ENCODE assay signal across 1 cellular context in the genomic region with DNA sequence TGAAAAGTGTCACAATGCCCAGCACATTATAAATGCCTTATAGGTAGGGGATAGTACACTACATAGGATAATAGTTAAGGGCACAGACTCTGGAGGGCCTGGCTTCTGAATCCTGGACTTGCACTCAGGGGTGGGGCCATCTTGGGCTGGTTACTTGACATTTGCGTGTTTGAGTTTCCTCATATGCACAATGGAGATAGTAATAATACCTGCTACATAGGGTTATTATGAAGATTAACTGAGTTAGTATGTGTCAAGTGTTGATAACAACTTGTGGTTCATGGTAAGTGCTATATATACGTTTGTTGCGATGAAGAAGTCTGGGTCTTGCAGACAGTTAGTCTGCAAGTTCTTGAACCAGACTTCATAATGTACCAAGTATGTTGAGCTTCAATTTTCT.
TF ChIP-seq lines count a peak whose summit lies in the region.

No MANE protein-coding gene starts in this region.

TF ChIP-seq in K562, 482 proteins besides CTCF, POLR2A, EP300 and RAD21 (continued from another document):
- TF ChIP-seq, protein P1, sequence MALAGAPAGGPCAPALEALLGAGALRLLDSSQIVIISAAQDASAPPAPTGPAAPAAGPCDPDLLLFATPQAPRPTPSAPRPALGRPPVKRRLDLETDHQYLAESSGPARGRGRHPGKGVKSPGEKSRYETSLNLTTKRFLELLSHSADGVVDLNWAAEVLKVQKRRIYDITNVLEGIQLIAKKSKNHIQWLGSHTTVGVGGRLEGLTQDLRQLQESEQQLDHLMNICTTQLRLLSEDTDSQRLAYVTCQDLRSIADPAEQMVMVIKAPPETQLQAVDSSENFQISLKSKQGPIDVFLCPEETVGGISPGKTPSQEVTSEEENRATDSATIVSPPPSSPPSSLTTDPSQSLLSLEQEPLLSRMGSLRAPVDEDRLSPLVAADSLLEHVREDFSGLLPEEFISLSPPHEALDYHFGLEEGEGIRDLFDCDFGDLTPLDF (CRISPR knock-in tag; IDR thresholded peaks at IDR 0.05) = no peak
- TF ChIP-seq STAT5A (IDR thresholded peaks at IDR 0.05; ENCODE audit: borderline replicate concordance, low read length) = peak; percentile 37; the same call in 1 of the 2 replicates
- no peak for TF ChIP-seq SMARCE1 (IDR thresholded peaks at IDR 0.05)
- TF ChIP-seq OTX1 (CRISPR knock-in tag; IDR thresholded peaks at IDR 0.05) = no peak
- TF ChIP-seq HNRNPUL1 (IDR thresholded peaks at IDR 0.05; ENCODE audit: low read length) = no peak
- TF ChIP-seq MEIS2 (IDR thresholded peaks at IDR 0.05; ENCODE audit: partially characterized antibody) = peak; percentile 42
- peak; percentile 42; the same call in 1 of the 2 replicates for TF ChIP-seq KLF16 (IDR thresholded peaks at IDR 0.05)
- no peak for TF ChIP-seq CREM (IDR thresholded peaks at IDR 0.05; ENCODE audit: low read depth)
- TF ChIP-seq, protein P2, sequence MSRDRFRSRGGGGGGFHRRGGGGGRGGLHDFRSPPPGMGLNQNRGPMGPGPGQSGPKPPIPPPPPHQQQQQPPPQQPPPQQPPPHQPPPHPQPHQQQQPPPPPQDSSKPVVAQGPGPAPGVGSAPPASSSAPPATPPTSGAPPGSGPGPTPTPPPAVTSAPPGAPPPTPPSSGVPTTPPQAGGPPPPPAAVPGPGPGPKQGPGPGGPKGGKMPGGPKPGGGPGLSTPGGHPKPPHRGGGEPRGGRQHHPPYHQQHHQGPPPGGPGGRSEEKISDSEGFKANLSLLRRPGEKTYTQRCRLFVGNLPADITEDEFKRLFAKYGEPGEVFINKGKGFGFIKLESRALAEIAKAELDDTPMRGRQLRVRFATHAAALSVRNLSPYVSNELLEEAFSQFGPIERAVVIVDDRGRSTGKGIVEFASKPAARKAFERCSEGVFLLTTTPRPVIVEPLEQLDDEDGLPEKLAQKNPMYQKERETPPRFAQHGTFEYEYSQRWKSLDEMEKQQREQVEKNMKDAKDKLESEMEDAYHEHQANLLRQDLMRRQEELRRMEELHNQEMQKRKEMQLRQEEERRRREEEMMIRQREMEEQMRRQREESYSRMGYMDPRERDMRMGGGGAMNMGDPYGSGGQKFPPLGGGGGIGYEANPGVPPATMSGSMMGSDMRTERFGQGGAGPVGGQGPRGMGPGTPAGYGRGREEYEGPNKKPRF (IDR thresholded peaks at IDR 0.05; ENCODE audit: low read depth, low read length) = no peak
- TF ChIP-seq IFI16 (CRISPR knock-in tag; IDR thresholded peaks at IDR 0.05) = no peak
- TF ChIP-seq, protein P3, sequence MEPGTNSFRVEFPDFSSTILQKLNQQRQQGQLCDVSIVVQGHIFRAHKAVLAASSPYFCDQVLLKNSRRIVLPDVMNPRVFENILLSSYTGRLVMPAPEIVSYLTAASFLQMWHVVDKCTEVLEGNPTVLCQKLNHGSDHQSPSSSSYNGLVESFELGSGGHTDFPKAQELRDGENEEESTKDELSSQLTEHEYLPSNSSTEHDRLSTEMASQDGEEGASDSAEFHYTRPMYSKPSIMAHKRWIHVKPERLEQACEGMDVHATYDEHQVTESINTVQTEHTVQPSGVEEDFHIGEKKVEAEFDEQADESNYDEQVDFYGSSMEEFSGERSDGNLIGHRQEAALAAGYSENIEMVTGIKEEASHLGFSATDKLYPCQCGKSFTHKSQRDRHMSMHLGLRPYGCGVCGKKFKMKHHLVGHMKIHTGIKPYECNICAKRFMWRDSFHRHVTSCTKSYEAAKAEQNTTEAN (CRISPR knock-in tag; IDR thresholded peaks at IDR 0.05) = no peak
- TF ChIP-seq ILF3 (IDR thresholded peaks at IDR 0.05; ENCODE audit: borderline replicate concordance) = no peak
- TF ChIP-seq, protein P4, sequence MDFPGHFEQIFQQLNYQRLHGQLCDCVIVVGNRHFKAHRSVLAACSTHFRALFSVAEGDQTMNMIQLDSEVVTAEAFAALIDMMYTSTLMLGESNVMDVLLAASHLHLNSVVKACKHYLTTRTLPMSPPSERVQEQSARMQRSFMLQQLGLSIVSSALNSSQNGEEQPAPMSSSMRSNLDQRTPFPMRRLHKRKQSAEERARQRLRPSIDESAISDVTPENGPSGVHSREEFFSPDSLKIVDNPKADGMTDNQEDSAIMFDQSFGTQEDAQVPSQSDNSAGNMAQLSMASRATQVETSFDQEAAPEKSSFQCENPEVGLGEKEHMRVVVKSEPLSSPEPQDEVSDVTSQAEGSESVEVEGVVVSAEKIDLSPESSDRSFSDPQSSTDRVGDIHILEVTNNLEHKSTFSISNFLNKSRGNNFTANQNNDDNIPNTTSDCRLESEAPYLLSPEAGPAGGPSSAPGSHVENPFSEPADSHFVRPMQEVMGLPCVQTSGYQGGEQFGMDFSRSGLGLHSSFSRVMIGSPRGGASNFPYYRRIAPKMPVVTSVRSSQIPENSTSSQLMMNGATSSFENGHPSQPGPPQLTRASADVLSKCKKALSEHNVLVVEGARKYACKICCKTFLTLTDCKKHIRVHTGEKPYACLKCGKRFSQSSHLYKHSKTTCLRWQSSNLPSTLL (IDR thresholded peaks at IDR 0.05) = no peak
- TF ChIP-seq CC2D1A (IDR thresholded peaks at IDR 0.05) = no peak
- no peak for TF ChIP-seq NONO (IDR thresholded peaks at IDR 0.05; ENCODE audit: low read depth in 2 of 2, low read length in 1 of 2)
- TF ChIP-seq DPF2 (IDR thresholded peaks at IDR 0.05) = no peak
- no peak for TF ChIP-seq PTRF (tag; IDR thresholded peaks at IDR 0.05)
- TF ChIP-seq CBX2 (IDR thresholded peaks at IDR 0.05; ENCODE audit: insufficient read depth, low read length, poor library complexity, severe bottlenecking) = no peak
- no peak for TF ChIP-seq COPS2 (conservative IDR thresholded peaks at IDR 0.05)
- TF ChIP-seq FOXA3 (CRISPR knock-in tag; conservative IDR thresholded peaks at IDR 0.05 in 1 of 2, IDR thresholded peaks at IDR 0.05 in 1 of 2) = no peak
- TF ChIP-seq ZFP36 (IDR thresholded peaks at IDR 0.05; ENCODE audit: low read depth, low read length, partially characterized antibody) = no peak
- TF ChIP-seq NR2F6 (CRISPR knock-in tag; IDR thresholded peaks at IDR 0.05) = no peak
- TF ChIP-seq MAFG (tag; conservative IDR thresholded peaks at IDR 0.05) = no peak
- TF ChIP-seq, protein P5, sequence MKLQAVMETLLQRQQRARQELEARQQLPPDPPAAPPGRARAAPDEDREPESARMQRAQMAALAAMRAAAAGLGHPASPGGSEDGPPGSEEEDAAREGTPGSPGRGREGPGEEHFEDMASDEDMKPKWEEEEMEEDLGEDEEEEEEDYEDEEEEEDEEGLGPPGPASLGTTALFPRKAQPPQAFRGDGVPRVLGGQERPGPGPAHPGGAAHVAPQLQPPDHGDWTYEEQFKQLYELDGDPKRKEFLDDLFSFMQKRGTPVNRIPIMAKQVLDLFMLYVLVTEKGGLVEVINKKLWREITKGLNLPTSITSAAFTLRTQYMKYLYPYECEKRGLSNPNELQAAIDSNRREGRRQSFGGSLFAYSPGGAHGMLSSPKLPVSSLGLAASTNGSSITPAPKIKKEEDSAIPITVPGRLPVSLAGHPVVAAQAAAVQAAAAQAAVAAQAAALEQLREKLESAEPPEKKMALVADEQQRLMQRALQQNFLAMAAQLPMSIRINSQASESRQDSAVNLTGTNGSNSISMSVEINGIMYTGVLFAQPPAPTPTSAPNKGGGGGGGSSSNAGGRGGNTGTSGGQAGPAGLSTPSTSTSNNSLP (IDR thresholded peaks at IDR 0.05; ENCODE audit: borderline replicate concordance, low read depth, low read length) = no peak
- no peak for TF ChIP-seq ZFX (CRISPR knock-in tag; IDR thresholded peaks at IDR 0.05)
- TF ChIP-seq SIN3A (IDR thresholded peaks at IDR 0.05; ENCODE audit: borderline replicate concordance in 2 of 2, control insufficient read depth in 1 of 2, low read depth in 2 of 2, low read length in 2 of 2) = no peak
- TF ChIP-seq ZNF408 (CRISPR knock-in tag; IDR thresholded peaks at IDR 0.05; ENCODE audit: low read depth) = no peak
- TF ChIP-seq SMAD2 (IDR thresholded peaks at IDR 0.05; ENCODE audit: low read depth, low read length) = no peak
- TF ChIP-seq HIVEP1 (CRISPR knock-in tag; IDR thresholded peaks at IDR 0.05) = no peak
- TF ChIP-seq EZH2 (IDR thresholded peaks at IDR 0.05; ENCODE audit: borderline replicate concordance, low read depth, low read length) = no peak
- TF ChIP-seq HNRNPK (IDR thresholded peaks at IDR 0.05; ENCODE audit: low read depth, low read length, poor library complexity, severe bottlenecking) = no peak
- TF ChIP-seq RAD51 (IDR thresholded peaks at IDR 0.05; ENCODE audit: borderline replicate concordance, low read depth) = no peak
- no peak for TF ChIP-seq ETS2 (tag; IDR thresholded peaks at IDR 0.05; ENCODE audit: borderline replicate concordance, poor library complexity, severe bottlenecking)
- peak; percentile 51; the same call in 1 of the 2 replicates for TF ChIP-seq ARID1B (IDR thresholded peaks at IDR 0.05)
- TF ChIP-seq NFYB (IDR thresholded peaks at IDR 0.05; ENCODE audit: extremely low read depth, insufficient read length) = no peak
- TF ChIP-seq ZNF384 (IDR thresholded peaks at IDR 0.05; ENCODE audit: low read depth, low read length) = no peak
- TF ChIP-seq ZNF707 (CRISPR knock-in tag; conservative IDR thresholded peaks at IDR 0.05) = no peak
- no peak for TF ChIP-seq KAT2B (IDR thresholded peaks at IDR 0.05; ENCODE audit: low read depth, low read length)
- TF ChIP-seq RNF2 (IDR thresholded peaks at IDR 0.05) = no peak
- no peak for TF ChIP-seq POLR2G (IDR thresholded peaks at IDR 0.05; ENCODE audit: low read depth, low read length)
- no peak for TF ChIP-seq STAT5B (CRISPR knock-in tag; IDR thresholded peaks at IDR 0.05)
- TF ChIP-seq PHF21A (IDR thresholded peaks at IDR 0.05; ENCODE audit: borderline replicate concordance, low read depth) = no peak
- no peak for TF ChIP-seq ZNF24 (IDR thresholded peaks at IDR 0.05)
- TF ChIP-seq ZNF316 (IDR thresholded peaks at IDR 0.05) = no peak
- TF ChIP-seq, protein P6, sequence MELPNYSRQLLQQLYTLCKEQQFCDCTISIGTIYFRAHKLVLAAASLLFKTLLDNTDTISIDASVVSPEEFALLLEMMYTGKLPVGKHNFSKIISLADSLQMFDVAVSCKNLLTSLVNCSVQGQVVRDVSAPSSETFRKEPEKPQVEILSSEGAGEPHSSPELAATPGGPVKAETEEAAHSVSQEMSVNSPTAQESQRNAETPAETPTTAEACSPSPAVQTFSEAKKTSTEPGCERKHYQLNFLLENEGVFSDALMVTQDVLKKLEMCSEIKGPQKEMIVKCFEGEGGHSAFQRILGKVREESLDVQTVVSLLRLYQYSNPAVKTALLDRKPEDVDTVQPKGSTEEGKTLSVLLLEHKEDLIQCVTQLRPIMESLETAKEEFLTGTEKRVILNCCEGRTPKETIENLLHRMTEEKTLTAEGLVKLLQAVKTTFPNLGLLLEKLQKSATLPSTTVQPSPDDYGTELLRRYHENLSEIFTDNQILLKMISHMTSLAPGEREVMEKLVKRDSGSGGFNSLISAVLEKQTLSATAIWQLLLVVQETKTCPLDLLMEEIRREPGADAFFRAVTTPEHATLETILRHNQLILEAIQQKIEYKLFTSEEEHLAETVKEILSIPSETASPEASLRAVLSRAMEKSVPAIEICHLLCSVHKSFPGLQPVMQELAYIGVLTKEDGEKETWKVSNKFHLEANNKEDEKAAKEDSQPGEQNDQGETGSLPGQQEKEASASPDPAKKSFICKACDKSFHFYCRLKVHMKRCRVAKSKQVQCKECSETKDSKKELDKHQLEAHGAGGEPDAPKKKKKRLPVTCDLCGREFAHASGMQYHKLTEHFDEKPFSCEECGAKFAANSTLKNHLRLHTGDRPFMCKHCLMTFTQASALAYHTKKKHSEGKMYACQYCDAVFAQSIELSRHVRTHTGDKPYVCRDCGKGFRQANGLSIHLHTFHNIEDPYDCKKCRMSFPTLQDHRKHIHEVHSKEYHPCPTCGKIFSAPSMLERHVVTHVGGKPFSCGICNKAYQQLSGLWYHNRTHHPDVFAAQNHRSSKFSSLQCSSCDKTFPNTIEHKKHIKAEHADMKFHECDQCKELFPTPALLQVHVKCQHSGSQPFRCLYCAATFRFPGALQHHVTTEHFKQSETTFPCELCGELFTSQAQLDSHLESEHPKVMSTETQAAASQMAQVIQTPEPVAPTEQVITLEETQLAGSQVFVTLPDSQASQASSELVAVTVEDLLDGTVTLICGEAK (IDR thresholded peaks at IDR 0.05) = no peak
- TF ChIP-seq, protein P6 (CRISPR knock-in tag; IDR thresholded peaks at IDR 0.05) = no peak
- no peak for TF ChIP-seq XRCC5 (IDR thresholded peaks at IDR 0.05; ENCODE audit: low read depth, low read length)
- TF ChIP-seq NCOR1 (IDR thresholded peaks at IDR 0.05) = 0 out of 2 replicates have a peak, but pooled peaks have one; percentile 46
